In genomic region chr13:110649551-110649950, GRCh38 we compare ENCODE assay signal across 26 cellular contexts.
"Had no signal": no experiment of that assay in that cellular context is flagged by ENCODE, and none has a peak within 500 bp of the region (broad histone marks: within the 10 kb centered on the region; RNA-seq: fewer than 3 reads in every experiment).

No MANE protein-coding gene starts in this region.

- DNase-seq: activated CD4-positive, alpha-beta T cell treated with anti-CD3 and anti-CD28 coated beads, Interleukin-2, amount 10 ng/mL, durations not matched to agents 24 days and 14 days; activated CD4-positive, alpha-beta T cell treated with anti-CD3 and anti-CD28 coated beads, Interleukin-2, amount 50 U/mL, for 4 hours; activated CD8-positive, alpha-beta T cell treated with anti-CD3 and anti-CD28 coated beads for 36 hours; activated effector memory CD4-positive, alpha-beta T cell treated with anti-CD3 and anti-CD28 coated beads, Interleukin-2, amount 50 U/mL, for 16 hours; activated naive CD4-positive, alpha-beta T cell; activated T-cell treated with anti-CD3 and anti-CD28 coated beads, Interleukin-2, amount 50 U/mL, for 1 hour; activated T-cell treated with anti-CD3 and anti-CD28 coated beads, Interleukin-2, amount 50 U/mL, for 72 hours; adrenal gland; NCI-H1105; NCI-H1417 treated with DMSO at 0.1 percent for 48 hours; NCI-H187 treated with DMSO at 0.1 percent for 48 hours; NCI-H2081; NCI-H2171 treated with DMSO at 0.1 percent for 48 hours; NCI-H226; NCI-H446 treated with DMSO at 0.1 percent for 48 hours; NCI-H69; NCI-H82; SHP77 treated with DMSO at 0.1 percent for 48 hours; SK-N-SH had no signal

- H3K27me3 Mint-ChIP-seq: activated CD4-positive, alpha-beta T cell treated with anti-CD3 and anti-CD28 coated beads, Interleukin-2, amount 10 ng/mL, durations not matched to agents 24 days and 14 days; activated CD8-positive, alpha-beta T cell treated with anti-CD3 and anti-CD28 coated beads for 36 hours; activated T-helper 17 cell treated with anti-CD3 and anti-CD28 coated beads, Interleukin-2, amount 50 U/mL, for 72 hours had no signal

- H3K4me3 Mint-ChIP-seq: activated CD4-positive, alpha-beta T cell treated with anti-CD3 and anti-CD28 coated beads, Interleukin-2, amount 10 ng/mL, durations not matched to agents 24 days and 14 days; activated CD8-positive, alpha-beta T cell treated with anti-CD3 and anti-CD28 coated beads for 36 hours; activated T-cell treated with anti-CD3 and anti-CD28 coated beads, Interleukin-2, amount 50 U/mL, for 72 hours; activated T-helper 17 cell treated with anti-CD3 and anti-CD28 coated beads, Interleukin-2, amount 50 U/mL, for 72 hours; T-helper 1 cell treated with Interleukin-12 subunit alpha and Interleukin-12 subunit beta and Interleukin-4 antibody, amounts not matched to agents 30 μg/mL and 1 μg/mL, for 36 hours; T-helper 2 cell treated with Interferon-gamma antibody and Interleukin-4, amounts not matched to agents 5 μg/mL and 100 μg/mL, for 36 hours had no signal

- H3K9me3 Mint-ChIP-seq: activated CD4-positive, alpha-beta T cell treated with anti-CD3 and anti-CD28 coated beads, Interleukin-2, amount 10 ng/mL, durations not matched to agents 24 days and 14 days; activated CD8-positive, alpha-beta T cell treated with anti-CD3 and anti-CD28 coated beads for 36 hours; activated naive CD4-positive, alpha-beta T cell treated with anti-CD3 and anti-CD28 coated beads, Interleukin-2, amount 50 U/mL, for 72 hours; activated T-cell treated with anti-CD3 and anti-CD28 coated beads, Interleukin-2, amount 50 U/mL, for 72 hours; activated T-helper 17 cell treated with anti-CD3 and anti-CD28 coated beads, Interleukin-2, amount 50 U/mL, for 72 hours; T-helper 1 cell treated with Interleukin-12 subunit alpha and Interleukin-12 subunit beta and Interleukin-4 antibody, amounts not matched to agents 30 μg/mL and 1 μg/mL, for 36 hours; T-helper 2 cell treated with Interferon-gamma antibody and Interleukin-4, amounts not matched to agents 5 μg/mL and 100 μg/mL, for 36 hours had no signal

- H3K4me1 Mint-ChIP-seq: activated T-helper 17 cell treated with anti-CD3 and anti-CD28 coated beads, Interleukin-2, amount 50 U/mL, for 72 hours had no signal

- ATAC-seq: activated CD8-positive, alpha-beta T cell treated with anti-CD3 and anti-CD28 coated beads for 36 hours; activated naive CD4-positive, alpha-beta T cell treated with anti-CD3 and anti-CD28 coated beads, Interleukin-2, amount 50 U/mL, for 72 hours; activated T-cell treated with anti-CD3 and anti-CD28 coated beads, Interleukin-2, amount 50 U/mL, for 72 hours; activated T-helper 17 cell treated with anti-CD3 and anti-CD28 coated beads, Interleukin-2, amount 50 U/mL, for 72 hours; body of pancreas; K562; Panc1 had no signal

- H3K27ac Mint-ChIP-seq: activated CD4-positive, alpha-beta T cell treated with anti-CD3 and anti-CD28 coated beads, Interleukin-2, amount 10 ng/mL, durations not matched to agents 24 days and 14 days; activated CD8-positive, alpha-beta T cell treated with anti-CD3 and anti-CD28 coated beads for 36 hours; activated naive CD4-positive, alpha-beta T cell treated with anti-CD3 and anti-CD28 coated beads, Interleukin-2, amount 50 U/mL, for 72 hours; activated T-cell treated with anti-CD3 and anti-CD28 coated beads, Interleukin-2, amount 50 U/mL, for 72 hours; activated T-helper 17 cell treated with anti-CD3 and anti-CD28 coated beads, Interleukin-2, amount 50 U/mL, for 72 hours; T-helper 1 cell treated with Interleukin-12 subunit alpha and Interleukin-12 subunit beta and Interleukin-4 antibody, amounts not matched to agents 30 μg/mL and 1 μg/mL, for 36 hours; T-helper 2 cell treated with Interferon-gamma antibody and Interleukin-4, amounts not matched to agents 5 μg/mL and 100 μg/mL, for 36 hours had no signal
